ENCODE assay signal across 8 cellular contexts in the genomic region with DNA sequence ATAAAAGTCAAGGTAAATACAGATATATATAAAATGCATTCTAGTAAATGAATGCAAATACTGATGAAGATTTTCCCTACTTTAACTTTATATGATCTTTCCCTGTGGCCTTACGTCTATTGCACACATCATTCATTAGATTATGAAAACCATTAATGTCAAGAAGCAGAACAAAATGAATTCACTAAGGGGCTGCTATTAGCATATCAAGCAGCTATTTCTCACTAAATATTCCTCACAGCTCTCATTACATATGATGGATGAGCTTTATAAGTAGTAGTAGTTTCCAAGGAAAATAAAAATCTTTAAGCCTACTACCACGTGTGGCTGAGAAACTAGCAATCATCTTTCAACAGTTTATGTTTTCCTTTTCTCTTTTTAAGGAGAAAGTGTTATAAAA.
"Had no signal": no experiment of that assay in that cellular context is flagged by ENCODE, and none has a peak within 500 bp of the region (broad histone marks: within the 10 kb centered on the region; RNA-seq: fewer than 3 reads in every experiment).

No MANE protein-coding gene starts in this region.

- DNase-seq: GM23248, GOT3, H7, H9, HCEC 1CT, HFFc6 had no signal

- H2AFZ ChIP-seq: GM23248, GM23338 had no signal

- H3K9ac ChIP-seq: GM23248 had no signal

- H3K27ac ChIP-seq: GM23248 had no signal

- H3K9me3 ChIP-seq: HAP-1 had no signal

- H3K36me3 ChIP-seq: HAP-1 had no signal

- H3K4me1 ChIP-seq: HAP-1 had no signal

- H3K4me3 ChIP-seq: GM23248, GM23338, HAP-1 had no signal

- H3K4me2 ChIP-seq: GM23338 had no signal
